ENCODE assay signal across 8 cellular contexts in the genomic region with DNA sequence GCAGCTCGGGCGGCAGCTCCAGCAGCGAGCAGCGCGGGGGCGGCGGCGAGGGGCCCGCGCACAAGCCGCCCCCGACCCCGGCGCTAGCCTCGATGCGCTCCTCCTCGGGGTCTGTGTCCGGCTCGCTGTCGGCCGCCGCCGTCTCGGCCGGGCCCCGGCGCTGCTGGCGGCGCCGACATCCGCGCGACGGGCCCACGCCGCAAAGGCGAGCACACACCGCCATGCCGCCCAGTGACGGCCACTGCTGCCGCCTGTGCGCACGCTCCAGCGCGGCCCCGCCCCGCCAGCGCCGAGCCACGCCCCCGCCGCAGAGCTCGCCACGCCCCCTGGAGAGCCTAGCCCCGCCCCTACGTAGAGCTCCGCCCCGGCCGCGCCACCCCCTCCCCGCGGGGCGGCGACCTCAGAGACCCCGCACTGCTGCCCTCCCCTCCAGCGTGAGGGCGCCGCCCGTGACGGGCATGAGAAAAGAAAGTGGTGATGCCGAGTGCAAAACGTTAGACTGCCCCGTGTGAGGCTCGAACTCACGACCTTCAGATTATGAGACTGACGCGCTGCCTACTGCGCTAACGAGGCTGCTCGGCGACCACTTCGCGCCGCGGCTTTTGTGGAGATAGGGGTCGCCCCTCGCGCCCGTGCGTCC. TPM values are rescaled to one million over a fixed set of nuclear protein-coding genes. Genes with fewer than 3 reads are reported as not detected.
DNase-seq lines count a peak whose midpoint lies in the region; ATAC-seq and TF ChIP-seq lines count a peak whose summit lies in the region.

A gene with protein sequence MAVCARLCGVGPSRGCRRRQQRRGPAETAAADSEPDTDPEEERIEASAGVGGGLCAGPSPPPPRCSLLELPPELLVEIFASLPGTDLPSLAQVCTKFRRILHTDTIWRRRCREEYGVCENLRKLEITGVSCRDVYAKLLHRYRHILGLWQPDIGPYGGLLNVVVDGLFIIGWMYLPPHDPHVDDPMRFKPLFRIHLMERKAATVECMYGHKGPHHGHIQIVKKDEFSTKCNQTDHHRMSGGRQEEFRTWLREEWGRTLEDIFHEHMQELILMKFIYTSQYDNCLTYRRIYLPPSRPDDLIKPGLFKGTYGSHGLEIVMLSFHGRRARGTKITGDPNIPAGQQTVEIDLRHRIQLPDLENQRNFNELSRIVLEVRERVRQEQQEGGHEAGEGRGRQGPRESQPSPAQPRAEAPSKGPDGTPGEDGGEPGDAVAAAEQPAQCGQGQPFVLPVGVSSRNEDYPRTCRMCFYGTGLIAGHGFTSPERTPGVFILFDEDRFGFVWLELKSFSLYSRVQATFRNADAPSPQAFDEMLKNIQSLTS (minus strand): TSS at position 255 of the 640 bp plus-strand sequence. CDS start 32 bp downstream, at position 223.

- H3K4me3 Mint-ChIP-seq in activated CD8-positive, alpha-beta memory T cell treated with anti-CD3 and anti-CD28 coated beads, Interleukin-2, amount 10 ng/mL, durations not matched to agents 7 days and 5 days, result peak within 1 kb of the TSS; percentile 80
- H3K4me3 Mint-ChIP-seq in endodermal cell, result peak within 1 kb of the TSS; percentile 78

- DNase-seq in CD1c-positive myeloid dendritic cell (ENCODE audit: extremely low spot score), result peak; percentile 91
- DNase-seq in NOMO-1 (lab: John Stamatoyannopoulos, UW; ENCODE audit: unreplicated experiment in 2 of 2), result peak; percentile 68 to 92
- peak; percentile 91 for DNase-seq in activated CD8-positive, alpha-beta memory T cell treated with anti-CD3 and anti-CD28 coated beads, Interleukin-2, amount 10 ng/mL, durations not matched to agents 7 days and 5 days
- peak; percentile 98 for DNase-seq in endodermal cell
- DNase-seq in stimulated activated CD8-positive, alpha-beta memory T cell treated with anti-CD3 and anti-CD28 coated beads, Interleukin-15, amount 100 ng/mL, for 4 hours (ENCODE audit: low read depth in 2 of 2), result peak; percentile 79 to 83

- peaks cover 12% of the 10 kb centered on the region for H3K36me3 Mint-ChIP-seq in activated CD8-positive, alpha-beta memory T cell treated with anti-CD3 and anti-CD28 coated beads, Interleukin-2, amount 10 ng/mL, durations not matched to agents 7 days and 5 days
- peaks cover 14% of the 10 kb centered on the region for H3K36me3 Mint-ChIP-seq in endodermal cell (ENCODE audit: low read depth)

- 0% methylated on average over 20 to 90 of the region's 90 CpGs for WGBS in endodermal cell (ENCODE audit: insufficient coverage in 1 of 2, insufficient read length in 1 of 2), 2 experiments
- WGBS in mesodermal cell (ENCODE audit: insufficient coverage in 2 of 2), 2 experiments, result 0% methylated on average over 80 of the region's 90 CpGs

- no peaks in the 10 kb centered on the region for H3K27me3 Mint-ChIP-seq in activated CD8-positive, alpha-beta memory T cell treated with anti-CD3 and anti-CD28 coated beads, Interleukin-2, amount 10 ng/mL, durations not matched to agents 7 days and 5 days
- H3K27me3 Mint-ChIP-seq in endodermal cell (ENCODE audit: insufficient read depth), result no peaks in the 10 kb centered on the region

- H3K9me3 ChIP-seq in endodermal cell (ENCODE audit: control insufficient read depth, low read length) (peaks cover 5% of the 10 kb centered on the region), mesodermal cell (ENCODE audit: control insufficient read depth, low read length) (no peaks in the 10 kb centered on the region)

- peaks cover 60% of the 10 kb centered on the region for H3K4me1 Mint-ChIP-seq in activated CD8-positive, alpha-beta memory T cell treated with anti-CD3 and anti-CD28 coated beads, Interleukin-2, amount 10 ng/mL, durations not matched to agents 7 days and 5 days
- peaks cover 21% of the 10 kb centered on the region for H3K4me1 Mint-ChIP-seq in endodermal cell

- H3K27me3 ChIP-seq in endodermal cell (ENCODE audit: control insufficient read depth, insufficient read depth, low read length, poor library complexity, severe bottlenecking), result no peaks in the 10 kb centered on the region

- CTCF ChIA-PET in activated CD8-positive, alpha-beta memory T cell treated with anti-CD3 and anti-CD28 coated beads, Interleukin-2, amount 10 ng/mL, durations not matched to agents 7 days and 5 days (lab: Charles Lee), result interaction anchor here (1.0 to 2.1 kb wide), 7 partner anchors 9 to 66 kb away, joined by 3 to 15 read pairs (median 5); partner anchors contain the start of gene C16orf95

- H3K4me3 ChIP-seq in endodermal cell (ENCODE audit: low read length) (peak within 1 kb of the TSS; percentile 85), mesodermal cell (ENCODE audit: extremely low read depth, insufficient read depth, low read length, poor library complexity, severe bottlenecking) (peak within 1 kb of the TSS; percentile 62)

- H3K36me3 ChIP-seq in endodermal cell (ENCODE audit: control insufficient read depth, insufficient read depth, low read length), result peaks cover 3% of the 10 kb centered on the region
- H3K36me3 ChIP-seq in mesodermal cell (ENCODE audit: control insufficient read depth, insufficient read depth, low read length), result peaks cover 4% of the 10 kb centered on the region

- no peaks in the 10 kb centered on the region for H3K9me3 Mint-ChIP-seq in activated CD8-positive, alpha-beta memory T cell treated with anti-CD3 and anti-CD28 coated beads, Interleukin-2, amount 10 ng/mL, durations not matched to agents 7 days and 5 days (ENCODE audit: low read depth)
- peaks cover 7% of the 10 kb centered on the region for H3K9me3 Mint-ChIP-seq in endodermal cell

- H3K27ac ChIP-seq in endodermal cell (ENCODE audit: low read depth, low read length) (peak within 1 kb of the TSS; percentile 84), mesodermal cell (ENCODE audit: low read depth, low read length, severe bottlenecking) (peak within 1 kb of the TSS; percentile 90)

- peak within 1 kb of the TSS; percentile 96 for H3K27ac Mint-ChIP-seq in activated CD8-positive, alpha-beta memory T cell treated with anti-CD3 and anti-CD28 coated beads, Interleukin-2, amount 10 ng/mL, durations not matched to agents 7 days and 5 days
- H3K27ac Mint-ChIP-seq in endodermal cell, result peak within 1 kb of the TSS; percentile 89

- ATAC-seq in GM19372 (IDR thresholded peaks at IDR 0.05; ENCODE audit: low read depth, unreplicated experiment), result peak; percentile 52
- peak; percentile 29 for ATAC-seq in HG03558 (IDR thresholded peaks at IDR 0.05; ENCODE audit: extremely low read depth, unreplicated experiment)
- peak; percentile 67 for ATAC-seq in activated CD8-positive, alpha-beta memory T cell treated with anti-CD3 and anti-CD28 coated beads, Interleukin-2, amount 10 ng/mL, durations not matched to agents 7 days and 5 days

- no peak for TF ChIP-seq CTCF in endodermal cell (conservative IDR thresholded peaks at IDR 0.05)

- no peaks in the 10 kb centered on the region for H3K4me1 ChIP-seq in endodermal cell (ENCODE audit: control insufficient read depth, insufficient read depth, low read length)
- H3K4me1 ChIP-seq in mesodermal cell (ENCODE audit: control insufficient read depth, insufficient read depth, low read length, poor library complexity, severe bottlenecking), result peaks cover 22% of the 10 kb centered on the region

- H3K9ac ChIP-seq in endodermal cell (ENCODE audit: extremely low read depth, low read length, poor library complexity, severe bottlenecking), result peak within 1 kb of the TSS; percentile 64

RNA-seq across cellular contexts. Expression of the gene that starts here (rescaled TPM):
- 10 to 100 TPM; 38.8 TPM for total RNA-seq in activated CD8-positive, alpha-beta memory T cell treated with anti-CD3 and anti-CD28 coated beads, Interleukin-2, amount 10 ng/mL, durations not matched to agents 7 days and 5 days
- total RNA-seq in endodermal cell, result 10 to 100 TPM; 18.6 to 22.1 TPM
- polyA plus RNA-seq in endodermal cell (2013, experiment 1 of 2), result 13.4 TPM
- 9.5 TPM for polyA plus RNA-seq in endodermal cell (2013, experiment 2 of 2)
- polyA plus RNA-seq in mesodermal cell (2013, experiment 1 of 2), result 14.8 TPM
- polyA plus RNA-seq in mesodermal cell (2013, experiment 2 of 2), result 11.5 TPM

Comparison
In these comparisons a context has a peak if more than half of its experiments do, and no peak if none do; other contexts are left out.
1. Peak in every context shown above with its lines: DNase-seq, ATAC-seq, H3K4me3 ChIP-seq and H3K27ac ChIP-seq.